In the genomic region with DNA sequence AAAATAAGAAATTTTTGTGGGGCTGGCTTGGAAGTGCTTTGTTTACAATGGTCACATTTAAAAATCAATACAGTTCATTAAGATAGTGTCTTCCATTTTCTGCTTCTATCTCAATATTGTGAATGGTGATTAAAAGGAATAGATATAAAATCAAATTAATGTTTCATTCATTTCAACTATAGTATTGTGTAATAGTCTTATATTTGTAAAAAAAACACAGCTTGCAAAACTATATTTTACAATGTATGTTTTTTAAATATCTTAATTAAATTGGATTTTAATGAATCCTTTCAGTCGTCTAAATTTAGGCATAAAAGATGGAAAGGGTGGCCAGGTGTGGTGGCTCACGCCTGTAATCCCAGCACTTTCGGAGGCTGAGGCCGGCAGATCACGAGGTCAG, we compare ENCODE assay signal across 25 cellular contexts.
DNase-seq lines count a peak whose midpoint lies in the region; ATAC-seq, FAIRE-seq and TF ChIP-seq lines count a peak whose summit lies in the region.
"Had no signal": no experiment of that assay in that cellular context is flagged by ENCODE, and none has a peak within 500 bp of the region (broad histone marks: within the 10 kb centered on the region; RNA-seq: fewer than 3 reads in every experiment).

No MANE protein-coding gene starts in this region.

- WGBS in HepG2 (ENCODE audit: low lambda C conversion rate): 21% methylated on average over 5 of the region's 5 CpGs
- WGBS in right lobe of liver (ENCODE audit: insufficient coverage, low coverage, low lambda C conversion rate, missing lambda C conversion rate): 83% methylated on average over 5 of the region's 5 CpGs

- intact Hi-C loops in HepG2 (cut with micrococcal nuclease; ENCODE audit: unreplicated experiment): no loop called here
- intact Hi-C loops in right lobe of liver (cut with DNase I): no loop called here
- intact Hi-C loops in dorsolateral prefrontal cortex (cut with DNase I): no loop called here

- POLR2A ChIA-PET in HepG2 (lab: Yijun Ruan, JAX): no interaction called here

- H3K4me3 ChIP-seq in HepG2 (replicated peaks in 1 of 3; ENCODE audit: insufficient read depth in 1 of 3, low read depth in 2 of 3, low read length in 3 of 3): no peak overlapping the region
- H3K4me3 ChIP-seq in right lobe of liver: no peak overlapping the region
- H3K4me3 ChIP-seq in dorsolateral prefrontal cortex: no peak overlapping the region
- H3K4me3 ChIP-seq: BLaER1, GM12878 had no signal

- H3K27me3 ChIP-seq in HepG2 (ENCODE audit: control insufficient read depth in 1 of 2, insufficient read depth in 2 of 2, low read length in 2 of 2): no peaks in the 10 kb centered on the region
- no peaks in the 10 kb centered on the region for H3K27me3 ChIP-seq in right lobe of liver
- H3K27me3 ChIP-seq in dorsolateral prefrontal cortex: no peaks in the 10 kb centered on the region
- H3K27me3 ChIP-seq: BE2C, BLaER1 had no signal

- H2AFZ ChIP-seq in HepG2 (ENCODE audit: low read length): no peak overlapping the region

- H3K9me3 Mint-ChIP-seq in activated T-cell treated with anti-CD3 and anti-CD28 coated beads, Interleukin-2, amount 50 U/mL, for 4 hours: no peaks in the 10 kb centered on the region
- H3K9me3 Mint-ChIP-seq: CD14-positive monocyte; CD4-positive, CD25-positive, alpha-beta regulatory T cell; CD8-positive, alpha-beta memory T cell had no signal

- H3K9ac ChIP-seq in HepG2 (ENCODE audit: insufficient read depth, low read depth, low read length): no peak overlapping the region
- H3K9ac ChIP-seq: BLaER1 had no signal

- DNase-seq in HepG2 (ENCODE audit: low spot score) (no peak), right lobe of liver (no peak), dorsolateral prefrontal cortex (no peak)
- no peak for DNase-seq in activated T-cell treated with anti-CD3 and anti-CD28 coated beads, Interleukin-2, amount 50 U/mL, for 4 hours
- DNase-seq: ACHN; BE2C; C1 segment of cervical spinal cord; CD4-positive, alpha-beta memory T cell; CD4-positive, CD25-positive, alpha-beta regulatory T cell; CD8-positive, alpha-beta memory T cell; COR-L47; DMS 273 treated with DMSO at 0.1 percent for 48 hours; DMS153; DMS53; DMS79; DND-41; EL; GDM1 had no signal

- H3K9me3 ChIP-seq in HepG2 (ENCODE audit: low read length) (no peaks in the 10 kb centered on the region), right lobe of liver (no peaks in the 10 kb centered on the region)
- H3K9me3 ChIP-seq: BE2C, BLaER1 had no signal

- FAIRE-seq in HepG2 (lab: Jason Lieb, UNC) (no peak), TTC549 (lab: Jason Lieb, UNC) (peak; percentile 48)
- FAIRE-seq: GM12878, GM12892, GM18507 had no signal

- no peak overlapping the region for H3K4me3 Mint-ChIP-seq in activated T-cell treated with anti-CD3 and anti-CD28 coated beads, Interleukin-2, amount 50 U/mL, for 4 hours
- H3K4me3 Mint-ChIP-seq: CD14-positive monocyte; CD4-positive, alpha-beta memory T cell; CD4-positive, CD25-positive, alpha-beta regulatory T cell; CD8-positive, alpha-beta memory T cell had no signal

- H3K27me3 Mint-ChIP-seq in activated T-cell treated with anti-CD3 and anti-CD28 coated beads, Interleukin-2, amount 50 U/mL, for 4 hours (ENCODE audit: low read depth): no peaks in the 10 kb centered on the region
- H3K27me3 Mint-ChIP-seq: CD4-positive, alpha-beta memory T cell had no signal

- no TSS peak for BruUV-seq in HepG2 (replicated peaks; lab: Mats Ljungman, UMichigan)

- TF ChIP-seq EP300 in HepG2 (IDR thresholded peaks at IDR 0.05; ENCODE audit: low read depth in 2 of 2, low read length in 2 of 2) (no peak), HepG2 (CRISPR knock-in tag; IDR thresholded peaks at IDR 0.05; ENCODE audit: borderline replicate concordance) (no peak)

- no peak overlapping the region for H3K27ac ChIP-seq in HepG2 (ENCODE audit: extremely low read length, insufficient read depth, low read length)
- no peak overlapping the region for H3K27ac ChIP-seq in right lobe of liver
- no peak overlapping the region for H3K27ac ChIP-seq in dorsolateral prefrontal cortex
- H3K27ac ChIP-seq: 22Rv1, BLaER1 had no signal

- no peaks in the 10 kb centered on the region for H3K36me3 ChIP-seq in HepG2 (replicated peaks in 1 of 2; ENCODE audit: control insufficient read depth in 1 of 2, insufficient read depth in 2 of 2, low read length in 2 of 2)
- H3K36me3 ChIP-seq in right lobe of liver: no peaks in the 10 kb centered on the region
- H3K36me3 ChIP-seq: BE2C, BLaER1 had no signal

- ATAC-seq in HepG2 (no peak), right lobe of liver (no peak)
- ATAC-seq in activated T-cell treated with anti-CD3 and anti-CD28 coated beads, Interleukin-2, amount 50 U/mL, for 4 hours: no peak
- ATAC-seq: GM12878 had no signal

- no peaks in the 10 kb centered on the region for H3K36me3 Mint-ChIP-seq in activated T-cell treated with anti-CD3 and anti-CD28 coated beads, Interleukin-2, amount 50 U/mL, for 4 hours (ENCODE audit: insufficient read depth)
- H3K36me3 Mint-ChIP-seq: CD14-positive monocyte; CD4-positive, alpha-beta memory T cell; CD4-positive, CD25-positive, alpha-beta regulatory T cell; CD8-positive, alpha-beta memory T cell had no signal

- H3K79me2 ChIP-seq in HepG2 (ENCODE audit: insufficient read depth, low read length): no peaks in the 10 kb centered on the region

- TF ChIP-seq POLR2A in HepG2 (IDR thresholded peaks at IDR 0.05; ENCODE audit: insufficient read depth in 1 of 2, low read depth in 2 of 2, low read length in 2 of 2) (no peak), right lobe of liver (IDR thresholded peaks at IDR 0.05) (no peak)

- H3K4me1 ChIP-seq in HepG2 (ENCODE audit: insufficient read depth, low read length): no peaks in the 10 kb centered on the region
- H3K4me1 ChIP-seq in right lobe of liver: no peaks in the 10 kb centered on the region
- H3K4me1 ChIP-seq: BE2C, BLaER1 had no signal

- peaks cover 3% of the 10 kb centered on the region for H3K4me1 Mint-ChIP-seq in activated T-cell treated with anti-CD3 and anti-CD28 coated beads, Interleukin-2, amount 50 U/mL, for 4 hours (ENCODE audit: low read depth)
- H3K4me1 Mint-ChIP-seq: CD8-positive, alpha-beta memory T cell had no signal

- H4K20me1 ChIP-seq in HepG2 (ENCODE audit: insufficient read depth, low read length): no peaks in the 10 kb centered on the region
- H4K20me1 ChIP-seq: BLaER1 had no signal

- no peak overlapping the region for H3K4me2 ChIP-seq in HepG2 (ENCODE audit: low read depth, low read length)
- H3K4me2 ChIP-seq: BLaER1 had no signal

- TF ChIP-seq CTCF in HepG2 (CRISPR knock-in tag; IDR thresholded peaks at IDR 0.05): no peak
- TF ChIP-seq CTCF in right lobe of liver (IDR thresholded peaks at IDR 0.05): no peak
- TF ChIP-seq CTCF in dorsolateral prefrontal cortex (IDR thresholded peaks at IDR 0.05 in 54 of 56, conservative IDR thresholded peaks at IDR 0.05 in 2 of 56; ENCODE audit: low read depth in 1 of 56, partially characterized antibody in 56 of 56): no peak

- no peak for TF ChIP-seq RAD21 in HepG2 (CRISPR knock-in tag; IDR thresholded peaks at IDR 0.05)

- in situ Hi-C loops in HepG2 (cut with HindIII; ENCODE audit: extremely low pct_ligation_motif_present, low pct_unique_long_range_greater_than_20kb): no loop called here

- CTCF ChIA-PET in HepG2 (lab: Yijun Ruan, JAX; ENCODE audit: low intra/inter-chr PET ratio, low total read pairs): no interaction called here

TF ChIP-seq in HepG2, 621 proteins besides CTCF, POLR2A, EP300 and RAD21:
- TF ChIP-seq KLF9 (CRISPR knock-in tag; IDR thresholded peaks at IDR 0.05; ENCODE audit: low read depth): no peak
- TF ChIP-seq CEBPB (IDR thresholded peaks at IDR 0.05; ENCODE audit: borderline replicate concordance, low read depth, low read length): 0 out of 2 replicates have a peak, but pooled peaks have one; percentile 7
TF ChIP-seq in HepG2: peak in this region for 1.
